Comparison of ENCODE assay signal across 32 cellular contexts in genomic region chr2:101262142-101262541, GRCh38.
"Had no signal": no experiment of that assay in that cellular context is flagged by ENCODE, and none has a peak within 500 bp of the region (broad histone marks: within the 10 kb centered on the region; RNA-seq: fewer than 3 reads in every experiment).

No MANE protein-coding gene starts in this region.

- ATAC-seq: activated CD4-positive, CD25-positive, alpha-beta regulatory T cell treated with anti-CD3 and anti-CD28 coated beads, Interleukin-2, amount 50 U/mL, for 24 hours; activated T-cell treated with anti-CD3 and anti-CD28 coated beads, Interleukin-2, amount 50 U/mL, for 4 hours; upper lobe of right lung had no signal

- H3K4me3 ChIP-seq: colonic mucosa, hepatocyte, ovary, prostate gland, suprapubic skin, tibial artery, upper lobe of right lung had no signal

- H3K27ac Mint-ChIP-seq: mesothelial cell of epicardium; nephron progenitor cell; T-helper 1 cell treated with Interleukin-12 subunit alpha and Interleukin-12 subunit beta and Interleukin-4 antibody, amounts not matched to agents 30 μg/mL and 1 μg/mL, for 36 hours had no signal

- H3K27me3 Mint-ChIP-seq: naive B cell had no signal

- H3K36me3 ChIP-seq: ovary, prostate gland had no signal

- H3K27me3 ChIP-seq: colonic mucosa, hepatocyte, neutrophil, ovary, suprapubic skin, tibial artery, upper lobe of right lung had no signal

- FAIRE-seq: frontal cortex had no signal

- H3K9me3 Mint-ChIP-seq: activated T-cell treated with anti-CD3 and anti-CD28 coated beads, Interleukin-2, amount 50 U/mL, for 4 hours; naive B cell; T-helper 1 cell treated with Interleukin-12 subunit alpha and Interleukin-12 subunit beta and Interleukin-4 antibody, amounts not matched to agents 30 μg/mL and 1 μg/mL, for 36 hours had no signal

- H3K4me2 ChIP-seq: hepatocyte had no signal

- H3K9me3 ChIP-seq: colonic mucosa, neutrophil, ovary, prostate gland, suprapubic skin, tibial artery, upper lobe of right lung had no signal

- H3K4me1 ChIP-seq: prostate gland, tibial artery, upper lobe of right lung had no signal

- DNase-seq: activated CD4-positive, alpha-beta T cell treated with anti-CD3 and anti-CD28 coated beads for 48 hours; activated CD4-positive, alpha-beta T cell treated with anti-CD3 and anti-CD28 coated beads, Interleukin-2, amount 50 U/mL, for 48 hours; activated CD8-positive, alpha-beta memory T cell treated with anti-CD3 and anti-CD28 coated beads for 24 hours; activated effector memory CD4-positive, alpha-beta T cell treated with Interleukin-2 at 50 U/mL for 16 hours; activated naive CD4-positive, alpha-beta T cell treated with Interleukin-2 at 50 U/mL for 16 hours; activated T-cell treated with anti-CD3 and anti-CD28 coated beads, Interleukin-2, amount 50 U/mL, for 4 hours; amniotic stem cell; cerebellar nuclear complex; colonic mucosa; effector CD8-positive, alpha-beta T cell; islet precursor cell; mammary epithelial cell; naive B cell; nephron progenitor cell; ovary; retina; stimulated activated CD4-positive, alpha-beta T cell treated with anti-CD3 and anti-CD28 coated beads, Interleukin-15, amount 100 ng/mL, for 24 hours; stimulated activated CD4-positive, alpha-beta T cell treated with anti-CD3 and anti-CD28 coated beads, Interleukin-2, amount 100 ng/mL, for 24 hours; stimulated activated naive CD4-positive, alpha-beta T cell; SW 1271; T-helper 9 cell; tibial artery; upper lobe of right lung; WERI-Rb-1 had no signal

- H3K27ac ChIP-seq: colonic mucosa, hepatocyte, neutrophil, ovary, prostate gland, suprapubic skin, tibial artery, upper lobe of right lung, WERI-Rb-1 had no signal

- H2AFZ ChIP-seq: hepatocyte had no signal

- H3K4me3 Mint-ChIP-seq: activated T-cell treated with anti-CD3 and anti-CD28 coated beads, Interleukin-2, amount 50 U/mL, for 4 hours; mesothelial cell of epicardium; nephron progenitor cell; T-helper 1 cell treated with Interleukin-12 subunit alpha and Interleukin-12 subunit beta and Interleukin-4 antibody, amounts not matched to agents 30 μg/mL and 1 μg/mL, for 36 hours had no signal

- H3K4me1 Mint-ChIP-seq: mesothelial cell of epicardium, nephron progenitor cell had no signal
